ENCODE assay signal across 1 cellular context in genomic region chr12:54230555-54230954, GRCh38.
TF ChIP-seq lines count a peak whose summit lies in the region.

No MANE protein-coding gene starts in this region.

TF ChIP-seq in IMR-90, 13 proteins besides CTCF, POLR2A, EP300 and RAD21:
- no peak for TF ChIP-seq BHLHE40 (IDR thresholded peaks at IDR 0.05; ENCODE audit: low read depth, low read length)
- TF ChIP-seq RFX5 (IDR thresholded peaks at IDR 0.05; ENCODE audit: low read depth, low read length): no peak
- no peak for TF ChIP-seq MXI1 (IDR thresholded peaks at IDR 0.05; ENCODE audit: borderline replicate concordance, low read depth, low read length)
- TF ChIP-seq NFE2L2 (IDR thresholded peaks at IDR 0.05; ENCODE audit: low read depth, low read length): no peak
- no peak for TF ChIP-seq CEBPB (IDR thresholded peaks at IDR 0.05; ENCODE audit: low read depth, low read length)
- TF ChIP-seq FOS (IDR thresholded peaks at IDR 0.05; ENCODE audit: low read depth, low read length): no peak
- no peak for TF ChIP-seq RCOR1 (IDR thresholded peaks at IDR 0.05; ENCODE audit: insufficient replicate concordance, low read length)
- no peak for TF ChIP-seq USF2 (IDR thresholded peaks at IDR 0.05; ENCODE audit: low read depth, low read length)
- no peak for TF ChIP-seq MAFK (IDR thresholded peaks at IDR 0.05; ENCODE audit: low read depth, low read length)
- no peak for TF ChIP-seq SMC3 (IDR thresholded peaks at IDR 0.05; ENCODE audit: low read depth, low read length)
- no peak for TF ChIP-seq CHD1 (IDR thresholded peaks at IDR 0.05; ENCODE audit: low read depth, low read length)
- TF ChIP-seq ELK1 (IDR thresholded peaks at IDR 0.05; ENCODE audit: borderline replicate concordance, low read depth, low read length): no peak
- no peak for TF ChIP-seq MAZ (IDR thresholded peaks at IDR 0.05; ENCODE audit: borderline replicate concordance, low read depth, low read length)
